Comparison of ENCODE assay signal across 11 cellular contexts in the genomic region with DNA sequence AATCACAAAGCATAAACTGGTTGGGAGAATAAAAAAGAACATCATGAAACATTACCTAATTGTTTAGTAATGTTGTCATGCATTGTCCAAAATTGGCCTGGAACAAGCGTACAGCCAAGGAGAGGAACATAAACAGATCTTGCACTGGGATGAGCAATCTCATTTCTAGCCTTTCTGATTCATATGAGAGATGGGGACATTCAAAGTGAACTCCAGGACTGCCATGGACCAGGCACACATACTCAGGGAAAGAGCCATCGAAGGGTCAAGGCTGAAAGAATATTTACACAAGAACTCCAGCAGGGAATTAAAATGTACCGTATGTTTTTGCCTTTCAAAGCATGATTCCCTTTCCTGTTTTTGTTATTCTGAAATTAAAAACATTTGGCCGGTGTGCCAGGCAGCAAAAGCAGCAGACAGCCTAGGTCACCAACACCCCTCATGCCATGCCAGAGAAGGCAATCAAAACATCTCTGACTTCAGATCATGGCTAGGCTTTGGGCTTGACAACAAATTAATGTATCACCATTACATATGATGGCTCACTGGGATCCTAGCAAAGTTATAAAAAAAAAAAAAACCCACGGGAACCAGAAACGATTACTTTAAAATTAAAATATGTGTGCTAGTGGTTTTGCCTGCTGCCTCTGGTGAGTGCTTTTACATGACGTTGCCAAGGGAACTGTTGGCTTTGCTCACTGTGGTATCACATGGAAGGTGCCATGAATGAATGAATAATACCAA.
DNase-seq lines count a peak whose midpoint lies in the region; ATAC-seq and TF ChIP-seq lines count a peak whose summit lies in the region.
"Had no signal": no experiment of that assay in that cellular context is flagged by ENCODE, and none has a peak within 500 bp of the region (broad histone marks: within the 10 kb centered on the region; RNA-seq: fewer than 3 reads in every experiment).

No MANE protein-coding gene starts in this region.

- peaks cover 0 to 2% of the 10 kb centered on the region in 2 donors for H3K36me3 ChIP-seq in body of pancreas (replicated peaks in 1 of 2; ENCODE audit: insufficient read depth in 1 of 2, low read depth in 2 of 2)

- TF ChIP-seq CTCF in body of pancreas (IDR thresholded peaks at IDR 0.05): no peak
- no peak for TF ChIP-seq CTCF in RWPE1 (conservative IDR thresholded peaks at IDR 0.05; ENCODE audit: low read depth)

- POLR2A ChIA-PET in RWPE1 (lab: Yijun Ruan, JAX; ENCODE audit: low non-redundant PET): no interaction called here

- H3K9me3 ChIP-seq in body of pancreas: no peaks in the 10 kb centered on the region

- no peaks in the 10 kb centered on the region for H3K27me3 ChIP-seq in body of pancreas

- peaks cover 14% of the 10 kb centered on the region for H3K4me1 ChIP-seq in body of pancreas

- H3K4me3 ChIP-seq in body of pancreas: no peak overlapping the region

- H3K27ac ChIP-seq in body of pancreas: peak overlapping the region in 1 of 4 donors; percentile 4
- H3K27ac ChIP-seq in RWPE1: no peak overlapping the region

- DNase-seq in GM03348 (ENCODE audit: low spot score): peak; percentile 82
- peak in 1 of 4 donors; percentile 39 for DNase-seq in body of pancreas
- no peak for DNase-seq in left ventricle myocardium superior
- DNase-seq in sciatic nerve (ENCODE audit: low spot score): no peak
- no peak for DNase-seq in RWPE1 (ENCODE audit: low spot score)
- DNase-seq in NCI-H748 treated with DMSO at 0.1 percent for 48 hours (lab: John Stamatoyannopoulos, UW): no peak
- DNase-seq: DND-41, naive B cell, NCI-H69 had no signal

- CTCF ChIA-PET in RWPE1 (lab: Yijun Ruan, JAX): no interaction called here

- 64 to 75% methylated on average over 7 of the region's 7 CpGs for WGBS in body of pancreas, 2 donors

- intact Hi-C loops in body of pancreas (cut with DNase I): loop anchor here (10.0 kb wide), 1 partner anchor 159 kb away; the partner anchor contains the start of gene TGFBR3
- intact Hi-C loops in left ventricle myocardium superior (cut with micrococcal nuclease): no loop called here
- intact Hi-C loops in sciatic nerve (cut with DNase I): no loop called here

- no peak for TF ChIP-seq POLR2A in body of pancreas (IDR thresholded peaks at IDR 0.05)

- peak; percentile 74 for ATAC-seq in body of pancreas
- peak; percentile 91 for ATAC-seq in left ventricle myocardium superior
- ATAC-seq in sciatic nerve: peak; percentile 95
- ATAC-seq in HG02973 (IDR thresholded peaks at IDR 0.05; ENCODE audit: unreplicated experiment): no peak
- ATAC-seq in GM21423 (IDR thresholded peaks at IDR 0.05; ENCODE audit: unreplicated experiment): no peak

Comparison
In these comparisons a context has a peak if more than half of its experiments do, and no peak if none do; other contexts are left out.
1. ATAC-seq: peak in body of pancreas (single experiment), left ventricle myocardium superior (single experiment) and sciatic nerve (single experiment); none in HG02973 (single experiment) and GM21423 (single experiment).